ENCODE assay signal across 29 cellular contexts in genomic region chr14:44771495-44771894, GRCh38.
"Had no signal": no experiment of that assay in that cellular context is flagged by ENCODE, and none has a peak within 500 bp of the region (broad histone marks: within the 10 kb centered on the region; RNA-seq: fewer than 3 reads in every experiment).

No MANE protein-coding gene starts in this region.

- H3K4me3 ChIP-seq: adrenal gland, body of pancreas, ovary, prostate gland, skin epidermis, thoracic aorta, upper lobe of left lung, vagina had no signal

- H3K4me1 Mint-ChIP-seq: activated CD8-positive, alpha-beta memory T cell treated with anti-CD3 and anti-CD28 coated beads, Interleukin-2, amount 10 ng/mL, durations not matched to agents 7 days and 5 days; naive thymus-derived CD4-positive, alpha-beta T cell; stimulated activated effector memory CD8-positive, alpha-beta T cell treated with anti-CD3 and anti-CD28 coated beads, Interleukin-12 subunit alpha, Interleukin-12 subunit beta, amount 100 ng/mL, for 72 hours had no signal

- H3K27me3 ChIP-seq: adrenal gland, body of pancreas, ovary, upper lobe of left lung, vagina had no signal

- H3K9me3 Mint-ChIP-seq: activated naive CD4-positive, alpha-beta T cell treated with anti-CD3 and anti-CD28 coated beads for 36 hours; activated naive CD8-positive, alpha-beta T cell treated with anti-CD3 and anti-CD28 coated beads for 36 hours; activated T-cell treated with anti-CD3 and anti-CD28 coated beads, Interleukin-2, amount 50 U/mL, for 72 hours; stimulated activated effector memory CD8-positive, alpha-beta T cell treated with anti-CD3 and anti-CD28 coated beads, Interleukin-12 subunit alpha, Interleukin-12 subunit beta, amount 100 ng/mL, for 72 hours; stimulated activated naive CD8-positive, alpha-beta T cell treated with anti-CD3 and anti-CD28 coated beads, Interleukin-15, Interleukin-2, amounts not matched to agents 100 ng/mL and 50 ng/mL, for 24 hours; T-helper 2 cell treated with Interferon-gamma antibody and Interleukin-4, amounts not matched to agents 5 μg/mL and 100 μg/mL, for 36 hours had no signal

- H3K36me3 ChIP-seq: adrenal gland, ovary, prostate gland, thoracic aorta, upper lobe of left lung, vagina had no signal

- H3K9me3 ChIP-seq: adrenal gland, body of pancreas, ovary, prostate gland, thoracic aorta, upper lobe of left lung, vagina had no signal

- H3K27ac Mint-ChIP-seq: activated CD4-positive, alpha-beta T cell treated with anti-CD3 and anti-CD28 coated beads for 36 hours; activated CD8-positive, alpha-beta memory T cell treated with anti-CD3 and anti-CD28 coated beads, Interleukin-2, amount 10 ng/mL, durations not matched to agents 7 days and 5 days; activated CD8-positive, alpha-beta T cell treated with anti-CD3 and anti-CD28 coated beads, Interleukin-2, amount 10 ng/mL, durations not matched to agents 7 days and 5 days; activated naive CD4-positive, alpha-beta T cell treated with anti-CD3 and anti-CD28 coated beads for 36 hours; activated naive CD8-positive, alpha-beta T cell treated with anti-CD3 and anti-CD28 coated beads for 36 hours; activated T-cell treated with anti-CD3 and anti-CD28 coated beads, Interleukin-2, amount 50 U/mL, for 72 hours; naive thymus-derived CD4-positive, alpha-beta T cell; stimulated activated effector memory CD8-positive, alpha-beta T cell treated with anti-CD3 and anti-CD28 coated beads, Interleukin-12 subunit alpha, Interleukin-12 subunit beta, amount 100 ng/mL, for 72 hours; stimulated activated naive CD8-positive, alpha-beta T cell treated with anti-CD3 and anti-CD28 coated beads, Interleukin-15, Interleukin-2, amounts not matched to agents 100 ng/mL and 50 ng/mL, for 24 hours; T-helper 2 cell treated with Interferon-gamma antibody and Interleukin-4, amounts not matched to agents 5 μg/mL and 100 μg/mL, for 36 hours had no signal

- ATAC-seq: activated CD4-positive, alpha-beta T cell treated with anti-CD3 and anti-CD28 coated beads for 36 hours; activated CD8-positive, alpha-beta memory T cell treated with anti-CD3 and anti-CD28 coated beads, Interleukin-2, amount 10 ng/mL, durations not matched to agents 7 days and 5 days; activated CD8-positive, alpha-beta T cell treated with anti-CD3 and anti-CD28 coated beads, Interleukin-2, amount 10 ng/mL, durations not matched to agents 7 days and 5 days; activated T-cell treated with anti-CD3 and anti-CD28 coated beads, Interleukin-2, amount 50 U/mL, for 72 hours; body of pancreas; left ventricle myocardium superior; naive thymus-derived CD4-positive, alpha-beta T cell; sciatic nerve; stimulated activated effector memory CD8-positive, alpha-beta T cell treated with anti-CD3 and anti-CD28 coated beads, Interleukin-12 subunit alpha, Interleukin-12 subunit beta, amount 100 ng/mL, for 72 hours had no signal

- H3K36me3 Mint-ChIP-seq: activated CD8-positive, alpha-beta memory T cell treated with anti-CD3 and anti-CD28 coated beads, Interleukin-2, amount 10 ng/mL, durations not matched to agents 7 days and 5 days; activated naive CD8-positive, alpha-beta T cell treated with anti-CD3 and anti-CD28 coated beads for 36 hours; naive thymus-derived CD4-positive, alpha-beta T cell; stimulated activated effector memory CD8-positive, alpha-beta T cell treated with anti-CD3 and anti-CD28 coated beads, Interleukin-12 subunit alpha, Interleukin-12 subunit beta, amount 100 ng/mL, for 72 hours had no signal

- H3K4me1 ChIP-seq: adrenal gland, prostate gland, upper lobe of left lung, vagina had no signal

- DNase-seq: activated CD4-positive, alpha-beta T cell treated with anti-CD3 and anti-CD28 coated beads for 36 hours; activated CD4-positive, CD25-positive, alpha-beta regulatory T cell; activated CD8-positive, alpha-beta memory T cell treated with anti-CD3 and anti-CD28 coated beads, Interleukin-2, amount 10 ng/mL, durations not matched to agents 7 days and 5 days; activated CD8-positive, alpha-beta T cell treated with anti-CD3 and anti-CD28 coated beads, Interleukin-2, amount 10 ng/mL, durations not matched to agents 7 days and 5 days; activated naive CD4-positive, alpha-beta T cell treated with anti-CD3 and anti-CD28 coated beads for 36 hours; activated naive CD8-positive, alpha-beta T cell treated with anti-CD3 and anti-CD28 coated beads for 36 hours; activated T-cell treated with anti-CD3 and anti-CD28 coated beads, Interleukin-2, amount 50 U/mL, for 72 hours; adrenal gland; aorta; body of pancreas; dermis blood vessel endothelial cell; effector CD4-positive, alpha-beta T cell; left ventricle myocardium superior; mammary epithelial cell; midbrain; naive thymus-derived CD4-positive, alpha-beta T cell; ovary; retina; stimulated activated CD4-positive, alpha-beta T cell treated with anti-CD3 and anti-CD28 coated beads, Interleukin-4, amount 100 ng/mL, for 24 hours; upper lobe of left lung had no signal

- H3K4me3 Mint-ChIP-seq: activated CD4-positive, alpha-beta T cell treated with anti-CD3 and anti-CD28 coated beads for 36 hours; activated CD8-positive, alpha-beta memory T cell treated with anti-CD3 and anti-CD28 coated beads, Interleukin-2, amount 10 ng/mL, durations not matched to agents 7 days and 5 days; activated CD8-positive, alpha-beta T cell treated with anti-CD3 and anti-CD28 coated beads, Interleukin-2, amount 10 ng/mL, durations not matched to agents 7 days and 5 days; activated naive CD4-positive, alpha-beta T cell treated with anti-CD3 and anti-CD28 coated beads for 36 hours; activated naive CD8-positive, alpha-beta T cell treated with anti-CD3 and anti-CD28 coated beads for 36 hours; activated T-cell treated with anti-CD3 and anti-CD28 coated beads, Interleukin-2, amount 50 U/mL, for 72 hours; naive thymus-derived CD4-positive, alpha-beta T cell; stimulated activated effector memory CD8-positive, alpha-beta T cell treated with anti-CD3 and anti-CD28 coated beads, Interleukin-12 subunit alpha, Interleukin-12 subunit beta, amount 100 ng/mL, for 72 hours; stimulated activated naive CD8-positive, alpha-beta T cell treated with anti-CD3 and anti-CD28 coated beads, Interleukin-15, Interleukin-2, amounts not matched to agents 100 ng/mL and 50 ng/mL, for 24 hours; T-helper 2 cell treated with Interferon-gamma antibody and Interleukin-4, amounts not matched to agents 5 μg/mL and 100 μg/mL, for 36 hours had no signal

- H3K27ac ChIP-seq: adrenal gland, body of pancreas, epithelial cell of prostate, ovary, prostate gland, skin epidermis, thoracic aorta, upper lobe of left lung, vagina had no signal
